11 cellular contexts compared by ENCODE assay signal in genomic region chr14:50087350-50088116, GRCh38. TPM values are rescaled to one million over a fixed set of nuclear protein-coding genes. Genes with fewer than 3 reads are reported as not detected.
A peak's percentile ranks its signal among the peaks of the same experiment; 100 is the strongest.
DNase-seq lines count a peak whose midpoint lies in the region; ATAC-seq and TF ChIP-seq lines count a peak whose summit lies in the region.
"Had no signal": no experiment of that assay in that cellular context is flagged by ENCODE, and none has a peak within 500 bp of the region (broad histone marks: within the 10 kb centered on the region; RNA-seq: fewer than 3 reads in every experiment).

No MANE protein-coding gene starts in this region.

- H3K4me1 ChIP-seq in Karpas-422 (ENCODE audit: low read length) (peaks cover 42% of the 10 kb centered on the region), spleen (peaks cover 24 to 94% (median 67%) of the 10 kb centered on the region in 6 donors), gastroesophageal sphincter (no peaks in the 10 kb centered on the region)

- peaks cover 17% of the 10 kb centered on the region for H3K36me3 Mint-ChIP-seq in activated CD8-positive, alpha-beta memory T cell treated with anti-CD3 and anti-CD28 coated beads, Interleukin-2, amount 10 ng/mL, durations not matched to agents 7 days and 5 days
- H3K36me3 Mint-ChIP-seq in activated T-helper 2 cell treated with anti-CD3 and anti-CD28 coated beads, Interferon-gamma antibody, Interleukin-2, Interleukin-4, amounts not matched to agents 10 μg/mL and 5 μg/mL and 100 μg/mL, durations not matched to agents 14 hours and 24 hours and 36 hours (ENCODE audit: low read depth) = peaks cover 15% of the 10 kb centered on the region

- WGBS in spleen, 5 donors = 20 to 73% (median 50%) methylated on average over 1 of the region's 1 CpG
- WGBS in gastroesophageal sphincter (ENCODE audit: low coverage in 1 of 2), 2 donors = 17 to 70% methylated on average over 1 of the region's 1 CpG

- H3K27ac Mint-ChIP-seq in activated CD8-positive, alpha-beta memory T cell treated with anti-CD3 and anti-CD28 coated beads, Interleukin-2, amount 10 ng/mL, durations not matched to agents 7 days and 5 days = peak overlapping the region; percentile 84
- peak overlapping the region; percentile 79 for H3K27ac Mint-ChIP-seq in activated T-helper 2 cell treated with anti-CD3 and anti-CD28 coated beads, Interferon-gamma antibody, Interleukin-2, Interleukin-4, amounts not matched to agents 10 μg/mL and 5 μg/mL and 100 μg/mL, durations not matched to agents 14 hours and 24 hours and 36 hours

- H2AFZ ChIP-seq in Karpas-422 (ENCODE audit: low read length) = no peak overlapping the region

- CTCF ChIA-PET in activated CD8-positive, alpha-beta memory T cell treated with anti-CD3 and anti-CD28 coated beads, Interleukin-2, amount 10 ng/mL, durations not matched to agents 7 days and 5 days (lab: Charles Lee) = interaction anchor here (0.7 to 5.2 kb wide), 20 partner anchors 14 to 234 kb away, joined by 3 to 30 read pairs (median 4); no protein-coding TSS in a partner anchor

- H3K9me3 ChIP-seq in Karpas-422 (ENCODE audit: low read length) = no peaks in the 10 kb centered on the region
- H3K9me3 ChIP-seq in spleen = no peaks in the 10 kb centered on the region
- H3K9me3 ChIP-seq in gastroesophageal sphincter = no peaks in the 10 kb centered on the region

- H3K9ac ChIP-seq in Karpas-422 (ENCODE audit: low read length) = no peak overlapping the region

- H3K79me2 ChIP-seq in Karpas-422 (ENCODE audit: low read length) = no peaks in the 10 kb centered on the region

- no peaks in the 10 kb centered on the region for H3K27me3 Mint-ChIP-seq in activated CD8-positive, alpha-beta memory T cell treated with anti-CD3 and anti-CD28 coated beads, Interleukin-2, amount 10 ng/mL, durations not matched to agents 7 days and 5 days
- no peaks in the 10 kb centered on the region for H3K27me3 Mint-ChIP-seq in activated T-helper 2 cell treated with anti-CD3 and anti-CD28 coated beads, Interferon-gamma antibody, Interleukin-2, Interleukin-4, amounts not matched to agents 10 μg/mL and 5 μg/mL and 100 μg/mL, durations not matched to agents 14 hours and 24 hours and 36 hours (ENCODE audit: low read depth)

- H3K4me3 ChIP-seq in Karpas-422 (ENCODE audit: low read length) (no peak overlapping the region), spleen (no peak overlapping the region), gastroesophageal sphincter (no peak overlapping the region)

- H3K27me3 ChIP-seq in Karpas-422 (ENCODE audit: low read length) (no peaks in the 10 kb centered on the region), spleen (replicated peaks in 1 of 7) (no peaks in the 10 kb centered on the region), gastroesophageal sphincter (no peaks in the 10 kb centered on the region)

- no peaks in the 10 kb centered on the region for H3K9me2 ChIP-seq in Karpas-422 (replicated peaks; ENCODE audit: insufficient read depth, low read length)

- no peaks in the 10 kb centered on the region for H4K20me1 ChIP-seq in Karpas-422 (ENCODE audit: insufficient read depth, low read depth, low read length)

- peak; percentile 3 for ATAC-seq in activated CD8-positive, alpha-beta memory T cell treated with anti-CD3 and anti-CD28 coated beads, Interleukin-2, amount 10 ng/mL, durations not matched to agents 7 days and 5 days
- ATAC-seq in gastroesophageal sphincter (no peak), HG02798 (IDR thresholded peaks at IDR 0.05; ENCODE audit: poor library complexity, unreplicated experiment) (no peak)

- DNase-seq in activated CD8-positive, alpha-beta memory T cell treated with anti-CD3 and anti-CD28 coated beads, Interleukin-2, amount 10 ng/mL, durations not matched to agents 7 days and 5 days = peak; percentile 50
- DNase-seq in activated CD8-positive, alpha-beta memory T cell treated with anti-CD3 and anti-CD28 coated beads, Interleukin-2, amount 50 U/mL, for 48 hours = no peak
- DNase-seq in Karpas-422 (no peak), spleen (no peak), EL (no peak)
- DNase-seq in activated T-helper 2 cell treated with anti-CD3 and anti-CD28 coated beads, Interferon-gamma antibody, Interleukin-2, Interleukin-4, amounts not matched to agents 10 μg/mL and 5 μg/mL and 100 μg/mL, durations not matched to agents 14 hours and 24 hours and 36 hours (ENCODE audit: low spot score) = peak; percentile 8
- DNase-seq: effector CD4-positive, alpha-beta T cell; NCI-H1092; NCI-H226 had no signal

- no peak for TF ChIP-seq CTCF in spleen (IDR thresholded peaks at IDR 0.05 in 8 of 11, conservative IDR thresholded peaks at IDR 0.05 in 3 of 11)
- TF ChIP-seq CTCF in gastroesophageal sphincter (IDR thresholded peaks at IDR 0.05) = no peak

- H3K4me2 ChIP-seq in Karpas-422 (ENCODE audit: low read depth, low read length, poor library complexity, severe bottlenecking) = no peak overlapping the region

- no peaks in the 10 kb centered on the region for H3K36me3 ChIP-seq in Karpas-422 (ENCODE audit: insufficient read depth, low read length)
- H3K36me3 ChIP-seq in spleen = peaks cover 0 to 27% (median 0%) of the 10 kb centered on the region in 6 donors
- peaks cover 0 to 14% of the 10 kb centered on the region in 2 donors for H3K36me3 ChIP-seq in gastroesophageal sphincter

- H3K27ac ChIP-seq in Karpas-422 (ENCODE audit: low read length) (peak overlapping the region; percentile 4; the same call in 1 of the 2 replicates), spleen (peak overlapping the region; percentile 57 to 98 (median 92)), gastroesophageal sphincter (no peak overlapping the region)

- TF ChIP-seq EP300 in gastroesophageal sphincter (IDR thresholded peaks at IDR 0.05) = no peak

- peaks cover 91% of the 10 kb centered on the region for H3K4me1 Mint-ChIP-seq in activated CD8-positive, alpha-beta memory T cell treated with anti-CD3 and anti-CD28 coated beads, Interleukin-2, amount 10 ng/mL, durations not matched to agents 7 days and 5 days
- H3K4me1 Mint-ChIP-seq in activated T-helper 2 cell treated with anti-CD3 and anti-CD28 coated beads, Interferon-gamma antibody, Interleukin-2, Interleukin-4, amounts not matched to agents 10 μg/mL and 5 μg/mL and 100 μg/mL, durations not matched to agents 14 hours and 24 hours and 36 hours (ENCODE audit: low read depth) = peaks cover 79% of the 10 kb centered on the region

- intact Hi-C loops in activated T-helper 2 cell treated with anti-CD3 and anti-CD28 coated beads, Interferon-gamma antibody, Interleukin-2, Interleukin-4, amounts not matched to agents 10 μg/mL and 5 μg/mL and 100 μg/mL, durations not matched to agents 14 hours and 24 hours and 36 hours (cut with micrococcal nuclease) = loop anchor here (1.0 kb wide), 1 partner anchor 9 kb away; no protein-coding TSS in a partner anchor
- intact Hi-C loops in spleen (cut with DNase I; ENCODE audit: low total_unique reads) = no loop called here

- H3K9me3 Mint-ChIP-seq in activated CD8-positive, alpha-beta memory T cell treated with anti-CD3 and anti-CD28 coated beads, Interleukin-2, amount 10 ng/mL, durations not matched to agents 7 days and 5 days (ENCODE audit: low read depth) = no peaks in the 10 kb centered on the region
- no peaks in the 10 kb centered on the region for H3K9me3 Mint-ChIP-seq in activated T-helper 2 cell treated with anti-CD3 and anti-CD28 coated beads, Interferon-gamma antibody, Interleukin-2, Interleukin-4, amounts not matched to agents 10 μg/mL and 5 μg/mL and 100 μg/mL, durations not matched to agents 14 hours and 24 hours and 36 hours

- peak overlapping the region; percentile 50 for H3K4me3 Mint-ChIP-seq in activated CD8-positive, alpha-beta memory T cell treated with anti-CD3 and anti-CD28 coated beads, Interleukin-2, amount 10 ng/mL, durations not matched to agents 7 days and 5 days
- H3K4me3 Mint-ChIP-seq in activated T-helper 2 cell treated with anti-CD3 and anti-CD28 coated beads, Interferon-gamma antibody, Interleukin-2, Interleukin-4, amounts not matched to agents 10 μg/mL and 5 μg/mL and 100 μg/mL, durations not matched to agents 14 hours and 24 hours and 36 hours (ENCODE audit: low read depth) = peak overlapping the region; percentile 53

- TF ChIP-seq POLR2A in spleen (IDR thresholded peaks at IDR 0.05) (no peak), gastroesophageal sphincter (IDR thresholded peaks at IDR 0.05) (no peak)

RNA-seq across cellular contexts. Expression of gene VCPKMT, which starts 28.8 kb away (rescaled TPM):
- 10 to 100 TPM; 12.0 to 14.5 TPM for total RNA-seq in activated CD8-positive, alpha-beta memory T cell treated with anti-CD3 and anti-CD28 coated beads, Interleukin-2, amount 10 ng/mL, durations not matched to agents 7 days and 5 days
- total RNA-seq in Karpas-422 (2014; rRNA removed; shearing (Covaris generic); ENCODE audit: low replicate concordance) = 8.7 and 25.6 TPM in 2 replicates
- 9.7 and 10.1 TPM in 2 replicates for total RNA-seq in activated T-helper 2 cell treated with anti-CD3 and anti-CD28 coated beads, Interferon-gamma antibody, Interleukin-2, Interleukin-4, amounts not matched to agents 10 μg/mL and 5 μg/mL and 100 μg/mL, durations not matched to agents 14 hours and 24 hours and 36 hours
- total RNA-seq in spleen (10 to 100 TPM in 6 of 7 donors, 1 to 10 TPM in 1; 9.2 to 16.8 (median 11.8) TPM), gastroesophageal sphincter (1 to 10 TPM in 3 of 4 donors, under 1 TPM in 1; 0.69 to 8.2 (median 4.9) TPM)
- 10 to 100 TPM; 15.9 to 28.8 (median 21.8) TPM for polyA plus RNA-seq in spleen

Comparison
In these comparisons a context has a peak if more than half of its experiments do, and no peak if none do; other contexts are left out.
1. DNase-seq: peak in activated CD8-positive, alpha-beta memory T cell treated with anti-CD3 and anti-CD28 coated beads, Interleukin-2, amount 10 ng/mL, durations not matched to agents 7 days and 5 days (single experiment) and activated T-helper 2 cell treated with anti-CD3 and anti-CD28 coated beads, Interferon-gamma antibody, Interleukin-2, Interleukin-4, amounts not matched to agents 10 μg/mL and 5 μg/mL and 100 μg/mL, durations not matched to agents 14 hours and 24 hours and 36 hours (single experiment); none in activated CD8-positive, alpha-beta memory T cell treated with anti-CD3 and anti-CD28 coated beads, Interleukin-2, amount 50 U/mL, for 48 hours (single experiment), Karpas-422 (single experiment), spleen (single experiment) and EL (single experiment).
2. H3K27ac ChIP-seq: peak in Karpas-422 (single experiment) and spleen (8 of 8); none in gastroesophageal sphincter (0 of 4).